In the genomic region with DNA sequence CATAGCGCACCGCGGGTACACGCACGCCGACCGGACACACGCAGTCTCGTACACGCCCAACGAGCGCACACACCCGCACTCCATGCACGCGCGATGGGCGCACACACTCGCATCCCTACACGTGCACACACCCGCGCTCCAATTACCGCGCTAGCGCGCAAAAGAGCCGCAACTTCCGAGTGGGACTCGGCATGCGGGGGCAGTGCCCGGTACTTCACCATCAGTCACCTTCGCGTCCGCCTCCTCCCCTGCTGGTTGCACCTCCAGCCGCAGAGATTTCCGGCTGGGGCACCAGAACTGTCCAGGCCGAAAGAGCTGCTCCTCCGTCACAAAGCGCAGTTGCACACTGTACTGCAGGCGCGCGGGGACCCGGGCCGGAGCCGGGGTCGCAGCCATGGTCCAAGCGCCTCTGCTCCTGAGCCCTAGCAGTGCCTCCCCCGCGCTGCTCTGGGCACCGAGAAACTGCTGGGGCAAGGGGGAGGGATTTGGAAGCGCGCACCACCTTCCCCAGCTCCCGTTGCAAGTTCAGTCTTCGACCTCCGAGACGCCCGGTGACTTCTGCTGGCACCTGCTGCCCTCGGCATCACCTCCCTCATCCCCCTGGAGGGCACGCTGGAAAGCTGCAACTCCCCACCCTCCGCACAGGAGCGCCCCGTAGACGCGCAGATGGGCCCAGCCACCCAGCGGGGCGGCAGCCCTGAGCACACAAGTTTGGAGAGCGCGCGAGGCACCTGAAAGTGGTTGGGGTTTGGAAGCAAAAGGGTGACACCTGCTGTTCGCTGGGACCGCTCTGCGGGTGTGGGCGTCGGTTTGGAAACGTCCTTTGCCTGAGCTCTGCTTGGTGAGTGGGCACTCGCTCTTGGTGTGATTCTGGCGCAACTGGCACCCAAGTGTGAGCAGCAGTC, we compare ENCODE assay signal across 1 cellular context.
TF ChIP-seq lines count a peak whose summit lies in the region.

No MANE protein-coding gene starts in this region.

TF ChIP-seq in HepG2, 621 proteins besides CTCF, POLR2A, EP300 and RAD21 (continued from another document and continues in another):
- TF ChIP-seq, protein P1, sequence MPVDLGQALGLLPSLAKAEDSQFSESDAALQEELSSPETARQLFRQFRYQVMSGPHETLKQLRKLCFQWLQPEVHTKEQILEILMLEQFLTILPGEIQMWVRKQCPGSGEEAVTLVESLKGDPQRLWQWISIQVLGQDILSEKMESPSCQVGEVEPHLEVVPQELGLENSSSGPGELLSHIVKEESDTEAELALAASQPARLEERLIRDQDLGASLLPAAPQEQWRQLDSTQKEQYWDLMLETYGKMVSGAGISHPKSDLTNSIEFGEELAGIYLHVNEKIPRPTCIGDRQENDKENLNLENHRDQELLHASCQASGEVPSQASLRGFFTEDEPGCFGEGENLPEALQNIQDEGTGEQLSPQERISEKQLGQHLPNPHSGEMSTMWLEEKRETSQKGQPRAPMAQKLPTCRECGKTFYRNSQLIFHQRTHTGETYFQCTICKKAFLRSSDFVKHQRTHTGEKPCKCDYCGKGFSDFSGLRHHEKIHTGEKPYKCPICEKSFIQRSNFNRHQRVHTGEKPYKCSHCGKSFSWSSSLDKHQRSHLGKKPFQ (CRISPR knock-in tag; IDR thresholded peaks at IDR 0.05; ENCODE audit: insufficient replicate concordance), result no peak
- TF ChIP-seq, protein P2, sequence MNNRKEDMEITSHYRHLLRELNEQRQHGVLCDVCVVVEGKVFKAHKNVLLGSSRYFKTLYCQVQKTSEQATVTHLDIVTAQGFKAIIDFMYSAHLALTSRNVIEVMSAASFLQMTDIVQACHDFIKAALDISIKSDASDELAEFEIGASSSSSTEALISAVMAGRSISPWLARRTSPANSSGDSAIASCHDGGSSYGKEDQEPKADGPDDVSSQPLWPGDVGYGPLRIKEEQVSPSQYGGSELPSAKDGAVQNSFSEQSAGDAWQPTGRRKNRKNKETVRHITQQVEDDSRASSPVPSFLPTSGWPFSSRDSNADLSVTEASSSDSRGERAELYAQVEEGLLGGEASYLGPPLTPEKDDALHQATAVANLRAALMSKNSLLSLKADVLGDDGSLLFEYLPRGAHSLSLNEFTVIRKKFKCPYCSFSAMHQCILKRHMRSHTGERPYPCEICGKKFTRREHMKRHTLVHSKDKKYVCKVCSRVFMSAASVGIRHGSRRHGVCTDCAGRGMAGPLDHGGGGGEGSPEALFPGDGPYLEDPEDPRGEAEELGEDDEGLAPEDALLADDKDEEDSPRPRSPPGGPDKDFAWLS (CRISPR knock-in tag; IDR thresholded peaks at IDR 0.05; ENCODE audit: borderline replicate concordance), result no peak
- TF ChIP-seq, protein P3, sequence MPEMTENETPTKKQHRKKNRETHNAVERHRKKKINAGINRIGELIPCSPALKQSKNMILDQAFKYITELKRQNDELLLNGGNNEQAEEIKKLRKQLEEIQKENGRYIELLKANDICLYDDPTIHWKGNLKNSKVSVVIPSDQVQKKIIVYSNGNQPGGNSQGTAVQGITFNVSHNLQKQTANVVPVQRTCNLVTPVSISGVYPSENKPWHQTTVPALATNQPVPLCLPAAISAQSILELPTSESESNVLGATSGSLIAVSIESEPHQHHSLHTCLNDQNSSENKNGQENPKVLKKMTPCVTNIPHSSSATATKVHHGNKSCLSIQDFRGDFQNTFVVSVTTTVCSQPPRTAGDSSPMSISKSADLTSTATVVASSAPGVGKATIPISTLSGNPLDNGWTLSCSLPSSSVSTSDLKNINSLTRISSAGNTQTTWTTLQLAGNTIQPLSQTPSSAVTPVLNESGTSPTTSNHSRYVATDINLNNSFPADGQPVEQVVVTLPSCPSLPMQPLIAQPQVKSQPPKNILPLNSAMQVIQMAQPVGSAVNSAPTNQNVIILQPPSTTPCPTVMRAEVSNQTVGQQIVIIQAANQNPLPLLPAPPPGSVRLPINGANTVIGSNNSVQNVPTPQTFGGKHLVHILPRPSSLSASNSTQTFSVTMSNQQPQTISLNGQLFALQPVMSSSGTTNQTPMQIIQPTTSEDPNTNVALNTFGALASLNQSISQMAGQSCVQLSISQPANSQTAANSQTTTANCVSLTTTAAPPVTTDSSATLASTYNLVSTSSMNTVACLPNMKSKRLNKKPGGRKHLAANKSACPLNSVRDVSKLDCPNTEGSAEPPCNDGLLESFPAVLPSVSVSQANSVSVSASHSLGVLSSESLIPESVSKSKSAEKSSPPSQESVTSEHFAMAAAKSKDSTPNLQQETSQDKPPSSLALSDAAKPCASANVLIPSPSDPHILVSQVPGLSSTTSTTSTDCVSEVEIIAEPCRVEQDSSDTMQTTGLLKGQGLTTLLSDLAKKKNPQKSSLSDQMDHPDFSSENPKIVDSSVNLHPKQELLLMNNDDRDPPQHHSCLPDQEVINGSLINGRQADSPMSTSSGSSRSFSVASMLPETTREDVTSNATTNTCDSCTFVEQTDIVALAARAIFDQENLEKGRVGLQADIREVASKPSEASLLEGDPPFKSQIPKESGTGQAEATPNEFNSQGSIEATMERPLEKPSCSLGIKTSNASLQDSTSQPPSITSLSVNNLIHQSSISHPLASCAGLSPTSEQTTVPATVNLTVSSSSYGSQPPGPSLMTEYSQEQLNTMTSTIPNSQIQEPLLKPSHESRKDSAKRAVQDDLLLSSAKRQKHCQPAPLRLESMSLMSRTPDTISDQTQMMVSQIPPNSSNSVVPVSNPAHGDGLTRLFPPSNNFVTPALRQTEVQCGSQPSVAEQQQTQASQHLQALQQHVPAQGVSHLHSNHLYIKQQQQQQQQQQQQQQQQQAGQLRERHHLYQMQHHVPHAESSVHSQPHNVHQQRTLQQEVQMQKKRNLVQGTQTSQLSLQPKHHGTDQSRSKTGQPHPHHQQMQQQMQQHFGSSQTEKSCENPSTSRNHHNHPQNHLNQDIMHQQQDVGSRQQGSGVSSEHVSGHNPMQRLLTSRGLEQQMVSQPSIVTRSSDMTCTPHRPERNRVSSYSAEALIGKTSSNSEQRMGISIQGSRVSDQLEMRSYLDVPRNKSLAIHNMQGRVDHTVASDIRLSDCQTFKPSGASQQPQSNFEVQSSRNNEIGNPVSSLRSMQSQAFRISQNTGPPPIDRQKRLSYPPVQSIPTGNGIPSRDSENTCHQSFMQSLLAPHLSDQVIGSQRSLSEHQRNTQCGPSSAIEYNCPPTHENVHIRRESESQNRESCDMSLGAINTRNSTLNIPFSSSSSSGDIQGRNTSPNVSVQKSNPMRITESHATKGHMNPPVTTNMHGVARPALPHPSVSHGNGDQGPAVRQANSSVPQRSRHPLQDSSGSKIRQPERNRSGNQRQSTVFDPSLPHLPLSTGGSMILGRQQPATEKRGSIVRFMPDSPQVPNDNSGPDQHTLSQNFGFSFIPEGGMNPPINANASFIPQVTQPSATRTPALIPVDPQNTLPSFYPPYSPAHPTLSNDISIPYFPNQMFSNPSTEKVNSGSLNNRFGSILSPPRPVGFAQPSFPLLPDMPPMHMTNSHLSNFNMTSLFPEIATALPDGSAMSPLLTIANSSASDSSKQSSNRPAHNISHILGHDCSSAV (CRISPR knock-in tag; IDR thresholded peaks at IDR 0.05; ENCODE audit: borderline replicate concordance), result no peak
- TF ChIP-seq, protein P4, sequence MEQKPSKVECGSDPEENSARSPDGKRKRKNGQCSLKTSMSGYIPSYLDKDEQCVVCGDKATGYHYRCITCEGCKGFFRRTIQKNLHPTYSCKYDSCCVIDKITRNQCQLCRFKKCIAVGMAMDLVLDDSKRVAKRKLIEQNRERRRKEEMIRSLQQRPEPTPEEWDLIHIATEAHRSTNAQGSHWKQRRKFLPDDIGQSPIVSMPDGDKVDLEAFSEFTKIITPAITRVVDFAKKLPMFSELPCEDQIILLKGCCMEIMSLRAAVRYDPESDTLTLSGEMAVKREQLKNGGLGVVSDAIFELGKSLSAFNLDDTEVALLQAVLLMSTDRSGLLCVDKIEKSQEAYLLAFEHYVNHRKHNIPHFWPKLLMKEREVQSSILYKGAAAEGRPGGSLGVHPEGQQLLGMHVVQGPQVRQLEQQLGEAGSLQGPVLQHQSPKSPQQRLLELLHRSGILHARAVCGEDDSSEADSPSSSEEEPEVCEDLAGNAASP (CRISPR knock-in tag; IDR thresholded peaks at IDR 0.05; ENCODE audit: borderline replicate concordance), result no peak; the same call in 1 of the 2 replicates
- TF ChIP-seq ZNF496 (CRISPR knock-in tag; IDR thresholded peaks at IDR 0.05; ENCODE audit: insufficient replicate concordance) (no peak), PAWR (CRISPR knock-in tag; IDR thresholded peaks at IDR 0.05; ENCODE audit: borderline replicate concordance) (peak; percentile 88; the same call in 1 of the 2 replicates), NRL (CRISPR knock-in tag; IDR thresholded peaks at IDR 0.05; ENCODE audit: borderline replicate concordance) (peak; percentile 75; the same call in 1 of the 2 replicates), POLR2AphosphoS2 (IDR thresholded peaks at IDR 0.05; ENCODE audit: low read depth, low read length) (no peak), ZNF883 (CRISPR knock-in tag; IDR thresholded peaks at IDR 0.05; ENCODE audit: not compliant biosample characterization) (no peak), RNF2 (conservative IDR thresholded peaks at IDR 0.05; ENCODE audit: low read depth) (no peak), POLR2G (IDR thresholded peaks at IDR 0.05; ENCODE audit: low read depth, low read length) (no peak), GATA4 (IDR thresholded peaks at IDR 0.05; ENCODE audit: borderline replicate concordance, low read depth) (no peak), RBM22 (optimal IDR thresholded peaks at IDR 0.05; ENCODE audit: low read length) (no peak), REPIN1 (CRISPR knock-in tag; IDR thresholded peaks at IDR 0.05; ENCODE audit: borderline replicate concordance, low read depth) (peak; percentile 78; the same call in 1 of the 2 replicates)
- TF ChIP-seq, protein P5, sequence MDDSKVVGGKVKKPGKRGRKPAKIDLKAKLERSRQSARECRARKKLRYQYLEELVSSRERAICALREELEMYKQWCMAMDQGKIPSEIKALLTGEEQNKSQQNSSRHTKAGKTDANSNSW (CRISPR knock-in tag; IDR thresholded peaks at IDR 0.05; ENCODE audit: borderline replicate concordance), result no peak
- TF ChIP-seq, protein P6, sequence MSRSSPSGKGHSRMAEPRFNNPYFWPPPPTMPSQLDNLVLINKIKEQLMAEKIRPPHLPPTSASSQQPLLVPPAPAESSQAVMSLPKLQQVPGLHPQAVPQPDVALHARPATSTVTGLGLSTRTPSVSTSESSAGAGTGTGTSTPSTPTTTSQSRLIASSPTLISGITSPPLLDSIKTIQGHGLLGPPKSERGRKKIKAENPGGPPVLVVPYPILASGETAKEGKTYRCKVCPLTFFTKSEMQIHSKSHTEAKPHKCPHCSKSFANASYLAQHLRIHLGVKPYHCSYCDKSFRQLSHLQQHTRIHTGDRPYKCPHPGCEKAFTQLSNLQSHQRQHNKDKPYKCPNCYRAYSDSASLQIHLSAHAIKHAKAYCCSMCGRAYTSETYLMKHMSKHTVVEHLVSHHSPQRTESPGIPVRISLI (CRISPR knock-in tag; IDR thresholded peaks at IDR 0.05; ENCODE audit: borderline replicate concordance), result peak; percentile 48; the same call in 1 of the 2 replicates
- TF ChIP-seq, protein P7, sequence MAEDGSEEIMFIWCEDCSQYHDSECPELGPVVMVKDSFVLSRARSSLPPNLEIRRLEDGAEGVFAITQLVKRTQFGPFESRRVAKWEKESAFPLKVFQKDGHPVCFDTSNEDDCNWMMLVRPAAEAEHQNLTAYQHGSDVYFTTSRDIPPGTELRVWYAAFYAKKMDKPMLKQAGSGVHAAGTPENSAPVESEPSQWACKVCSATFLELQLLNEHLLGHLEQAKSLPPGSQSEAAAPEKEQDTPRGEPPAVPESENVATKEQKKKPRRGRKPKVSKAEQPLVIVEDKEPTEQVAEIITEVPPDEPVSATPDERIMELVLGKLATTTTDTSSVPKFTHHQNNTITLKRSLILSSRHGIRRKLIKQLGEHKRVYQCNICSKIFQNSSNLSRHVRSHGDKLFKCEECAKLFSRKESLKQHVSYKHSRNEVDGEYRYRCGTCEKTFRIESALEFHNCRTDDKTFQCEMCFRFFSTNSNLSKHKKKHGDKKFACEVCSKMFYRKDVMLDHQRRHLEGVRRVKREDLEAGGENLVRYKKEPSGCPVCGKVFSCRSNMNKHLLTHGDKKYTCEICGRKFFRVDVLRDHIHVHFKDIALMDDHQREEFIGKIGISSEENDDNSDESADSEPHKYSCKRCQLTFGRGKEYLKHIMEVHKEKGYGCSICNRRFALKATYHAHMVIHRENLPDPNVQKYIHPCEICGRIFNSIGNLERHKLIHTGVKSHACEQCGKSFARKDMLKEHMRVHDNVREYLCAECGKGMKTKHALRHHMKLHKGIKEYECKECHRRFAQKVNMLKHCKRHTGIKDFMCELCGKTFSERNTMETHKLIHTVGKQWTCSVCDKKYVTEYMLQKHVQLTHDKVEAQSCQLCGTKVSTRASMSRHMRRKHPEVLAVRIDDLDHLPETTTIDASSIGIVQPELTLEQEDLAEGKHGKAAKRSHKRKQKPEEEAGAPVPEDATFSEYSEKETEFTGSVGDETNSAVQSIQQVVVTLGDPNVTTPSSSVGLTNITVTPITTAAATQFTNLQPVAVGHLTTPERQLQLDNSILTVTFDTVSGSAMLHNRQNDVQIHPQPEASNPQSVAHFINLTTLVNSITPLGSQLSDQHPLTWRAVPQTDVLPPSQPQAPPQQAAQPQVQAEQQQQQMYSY (CRISPR knock-in tag; IDR thresholded peaks at IDR 0.05), result no peak
- TF ChIP-seq, protein P8, sequence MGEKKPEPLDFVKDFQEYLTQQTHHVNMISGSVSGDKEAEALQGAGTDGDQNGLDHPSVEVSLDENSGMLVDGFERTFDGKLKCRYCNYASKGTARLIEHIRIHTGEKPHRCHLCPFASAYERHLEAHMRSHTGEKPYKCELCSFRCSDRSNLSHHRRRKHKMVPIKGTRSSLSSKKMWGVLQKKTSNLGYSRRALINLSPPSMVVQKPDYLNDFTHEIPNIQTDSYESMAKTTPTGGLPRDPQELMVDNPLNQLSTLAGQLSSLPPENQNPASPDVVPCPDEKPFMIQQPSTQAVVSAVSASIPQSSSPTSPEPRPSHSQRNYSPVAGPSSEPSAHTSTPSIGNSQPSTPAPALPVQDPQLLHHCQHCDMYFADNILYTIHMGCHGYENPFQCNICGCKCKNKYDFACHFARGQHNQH (CRISPR knock-in tag; IDR thresholded peaks at IDR 0.05), result no peak
- TF ChIP-seq, protein P9, sequence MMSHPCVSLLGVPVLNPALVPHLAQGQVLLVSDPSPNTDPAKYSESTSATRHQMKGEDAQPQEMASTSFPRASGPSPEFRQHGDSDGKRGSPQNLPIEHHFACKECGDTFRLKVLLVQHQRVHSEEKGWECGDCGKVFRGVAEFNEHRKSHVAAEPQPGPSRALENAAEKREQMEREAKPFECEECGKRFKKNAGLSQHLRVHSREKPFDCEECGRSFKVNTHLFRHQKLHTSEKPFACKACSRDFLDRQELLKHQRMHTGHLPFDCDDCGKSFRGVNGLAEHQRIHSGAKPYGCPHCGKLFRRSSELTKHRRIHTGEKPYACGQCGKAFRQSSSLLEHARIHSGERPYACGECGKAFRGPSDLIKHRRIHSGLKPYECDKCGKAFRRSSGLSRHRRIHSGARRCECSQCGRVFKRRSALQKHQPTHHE (CRISPR knock-in tag; IDR thresholded peaks at IDR 0.05; ENCODE audit: borderline replicate concordance), result 0 out of 2 replicates have a peak, but pooled peaks have one; percentile 52
- TF ChIP-seq, protein P10, sequence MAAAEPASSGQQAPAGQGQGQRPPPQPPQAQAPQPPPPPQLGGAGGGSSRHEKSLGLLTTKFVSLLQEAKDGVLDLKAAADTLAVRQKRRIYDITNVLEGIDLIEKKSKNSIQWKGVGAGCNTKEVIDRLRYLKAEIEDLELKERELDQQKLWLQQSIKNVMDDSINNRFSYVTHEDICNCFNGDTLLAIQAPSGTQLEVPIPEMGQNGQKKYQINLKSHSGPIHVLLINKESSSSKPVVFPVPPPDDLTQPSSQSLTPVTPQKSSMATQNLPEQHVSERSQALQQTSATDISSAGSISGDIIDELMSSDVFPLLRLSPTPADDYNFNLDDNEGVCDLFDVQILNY (CRISPR knock-in tag; conservative IDR thresholded peaks at IDR 0.05), result 0 out of 2 replicates have a peak, but pooled peaks have one; percentile 44
